17 cellular contexts compared by ENCODE assay signal in the genomic region with DNA sequence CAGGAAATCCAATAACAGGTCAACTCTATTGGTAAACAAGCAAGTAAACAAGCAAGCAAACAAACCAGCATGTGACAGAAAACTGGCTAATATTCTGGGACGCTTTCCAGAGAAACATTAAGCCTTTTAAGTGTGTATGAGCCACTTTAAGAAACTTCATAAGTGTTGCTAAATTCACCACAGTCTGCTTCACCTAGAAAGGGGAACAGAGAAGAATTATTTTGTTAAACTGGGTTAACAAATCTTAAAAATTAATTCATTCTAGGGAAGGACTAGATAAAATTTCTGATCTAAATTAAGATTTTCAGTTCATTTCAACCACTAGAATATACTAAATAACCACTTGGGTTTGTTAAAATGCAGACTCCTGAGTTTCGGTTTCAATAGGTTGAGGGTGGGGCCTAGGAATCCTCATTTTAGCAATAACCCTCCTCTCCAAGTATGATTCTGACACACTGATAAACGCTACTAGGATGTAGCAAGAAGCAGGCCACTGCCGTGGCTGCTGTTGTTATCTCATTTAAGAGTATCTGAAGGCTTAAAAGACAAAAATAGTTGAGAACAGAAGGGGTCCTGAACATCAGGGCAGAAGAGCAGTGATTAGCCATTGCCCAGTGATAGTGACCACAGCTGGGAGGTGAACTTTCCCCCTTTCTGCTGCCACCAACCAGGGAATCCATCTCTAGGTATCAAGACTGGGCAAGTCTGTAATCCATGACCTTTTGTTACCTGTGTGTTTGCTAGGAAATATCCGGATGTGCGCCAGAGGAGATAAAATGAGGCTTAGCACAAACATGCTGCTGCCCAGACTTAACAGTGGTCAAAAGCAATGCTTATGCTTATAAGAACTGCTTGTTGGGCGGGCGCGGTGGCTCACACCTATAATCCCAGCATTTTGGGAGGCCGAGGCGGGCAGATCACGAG. TPM values are rescaled to one million over a fixed set of nuclear protein-coding genes. Genes with fewer than 3 reads are reported as not detected.
DNase-seq lines count a peak whose midpoint lies in the region; ATAC-seq and TF ChIP-seq lines count a peak whose summit lies in the region.
"Had no signal": no experiment of that assay in that cellular context is flagged by ENCODE, and none has a peak within 500 bp of the region (broad histone marks: within the 10 kb centered on the region; RNA-seq: fewer than 3 reads in every experiment).

No MANE protein-coding gene starts in this region.

- H3K4me1 ChIP-seq in SJCRH30, result no peaks in the 10 kb centered on the region
- H3K4me1 ChIP-seq: pancreas had no signal

- peak overlapping the region; percentile 73 for H3K27ac Mint-ChIP-seq in activated T-cell treated with anti-CD3 and anti-CD28 coated beads, Interleukin-2, amount 50 U/mL, for 72 hours
- H3K27ac Mint-ChIP-seq in activated CD8-positive, alpha-beta T cell treated with anti-CD3 and anti-CD28 coated beads for 36 hours, result peak overlapping the region; percentile 2
- peak overlapping the region; percentile 53 for H3K27ac Mint-ChIP-seq in stimulated activated effector memory CD8-positive, alpha-beta T cell treated with anti-CD3 and anti-CD28 coated beads, Interleukin-12 subunit alpha, Interleukin-12 subunit beta, amount 100 ng/mL, for 72 hours
- H3K27ac Mint-ChIP-seq: WTC11 had no signal

- peaks cover 48% of the 10 kb centered on the region for H3K4me1 Mint-ChIP-seq in activated T-cell treated with anti-CD3 and anti-CD28 coated beads, Interleukin-2, amount 50 U/mL, for 72 hours (ENCODE audit: low read depth)
- H3K4me1 Mint-ChIP-seq in activated CD8-positive, alpha-beta T cell treated with anti-CD3 and anti-CD28 coated beads for 36 hours (ENCODE audit: low read depth), result peaks cover 28% of the 10 kb centered on the region
- peaks cover 55% of the 10 kb centered on the region for H3K4me1 Mint-ChIP-seq in stimulated activated effector memory CD8-positive, alpha-beta T cell treated with anti-CD3 and anti-CD28 coated beads, Interleukin-12 subunit alpha, Interleukin-12 subunit beta, amount 100 ng/mL, for 72 hours

- TF ChIP-seq CTCF in activated CD8-positive, alpha-beta T cell treated with anti-CD3 and anti-CD28 coated beads for 36 hours (IDR thresholded peaks at IDR 0.05), result no peak

- POLR2A ChIA-PET in activated CD8-positive, alpha-beta T cell treated with anti-CD3 and anti-CD28 coated beads for 36 hours (lab: Charles Lee), result no interaction called here

- no peaks in the 10 kb centered on the region for H3K36me3 ChIP-seq in SJCRH30

- intact Hi-C loops in activated CD8-positive, alpha-beta T cell treated with anti-CD3 and anti-CD28 coated beads for 36 hours (cut with micrococcal nuclease), result no loop called here

- no peaks in the 10 kb centered on the region; the same call in 1 of the 2 replicates for H3K27me3 ChIP-seq in SJCRH30
- H3K27me3 ChIP-seq: pancreas had no signal

- H3K4me3 Mint-ChIP-seq in activated T-cell treated with anti-CD3 and anti-CD28 coated beads, Interleukin-2, amount 50 U/mL, for 72 hours, result peak overlapping the region in 1 of 2 donors; percentile 54
- no peak overlapping the region for H3K4me3 Mint-ChIP-seq in activated CD8-positive, alpha-beta T cell treated with anti-CD3 and anti-CD28 coated beads for 36 hours
- H3K4me3 Mint-ChIP-seq in stimulated activated effector memory CD8-positive, alpha-beta T cell treated with anti-CD3 and anti-CD28 coated beads, Interleukin-12 subunit alpha, Interleukin-12 subunit beta, amount 100 ng/mL, for 72 hours, result peak overlapping the region; percentile 11
- H3K4me3 Mint-ChIP-seq: WTC11 had no signal

- CTCF ChIA-PET in activated CD8-positive, alpha-beta T cell treated with anti-CD3 and anti-CD28 coated beads for 36 hours (lab: Charles Lee), result interaction anchor here (0.7 to 7.6 kb wide), 16 partner anchors 9 to 475 kb away, joined by 3 to 94 read pairs (median 6); partner anchors contain the start of gene CREG1

- H3K4me3 ChIP-seq in SJCRH30, result no peak overlapping the region
- H3K4me3 ChIP-seq: pancreas had no signal

- no peaks in the 10 kb centered on the region for H3K9me3 ChIP-seq in SJCRH30 (replicated peaks)
- H3K9me3 ChIP-seq: pancreas had no signal

- peak; percentile 59 to 73 for ATAC-seq in activated T-cell treated with anti-CD3 and anti-CD28 coated beads, Interleukin-2, amount 50 U/mL, for 72 hours (replicated peaks in 1 of 2)
- ATAC-seq in activated CD8-positive, alpha-beta T cell treated with anti-CD3 and anti-CD28 coated beads for 36 hours, result peak; percentile 32
- ATAC-seq in stimulated activated effector memory CD8-positive, alpha-beta T cell treated with anti-CD3 and anti-CD28 coated beads, Interleukin-12 subunit alpha, Interleukin-12 subunit beta, amount 100 ng/mL, for 72 hours, result peak; percentile 83
- ATAC-seq in GM21381 (IDR thresholded peaks at IDR 0.05; ENCODE audit: unreplicated experiment), result no peak
- ATAC-seq: esophagus mucosa, WTC11 had no signal

- no peak overlapping the region for H3K27ac ChIP-seq in SJCRH30
- H3K27ac ChIP-seq: pancreas had no signal

- no peak for DNase-seq in activated T-cell treated with anti-CD3 and anti-CD28 coated beads, Interleukin-2, amount 50 U/mL, for 72 hours
- DNase-seq in activated T-cell treated with anti-CD3 and anti-CD28 coated beads, Interleukin-2, amount 50 U/mL, for 1 hour, result no peak
- DNase-seq in HT-29 (ENCODE audit: low spot score), result peak; percentile 26
- DNase-seq in activated CD8-positive, alpha-beta T cell treated with anti-CD3 and anti-CD28 coated beads for 36 hours, result no peak
- no peak for DNase-seq in stimulated activated effector memory CD8-positive, alpha-beta T cell treated with anti-CD3 and anti-CD28 coated beads, Interleukin-12 subunit alpha, Interleukin-12 subunit beta, amount 100 ng/mL, for 72 hours (ENCODE audit: low spot score in 2 of 2)
- no peak for DNase-seq in DMS 273 (lab: John Stamatoyannopoulos, UW; ENCODE audit: unreplicated experiment)
- no peak for DNase-seq in SJCRH30
- DNase-seq: activated gamma-delta T cell treated with Interleukin-2 at 50 U/mL for 16 hours, cerebellar nuclear complex, DND-41, hippocampal formation, mesenchymal stem cell, NCI-H446 treated with DMSO at 0.1 percent for 48 hours, pancreas had no signal

- no peaks in the 10 kb centered on the region for H3K9me3 Mint-ChIP-seq in activated T-cell treated with anti-CD3 and anti-CD28 coated beads, Interleukin-2, amount 50 U/mL, for 72 hours
- H3K9me3 Mint-ChIP-seq in activated CD8-positive, alpha-beta T cell treated with anti-CD3 and anti-CD28 coated beads for 36 hours, result no peaks in the 10 kb centered on the region
- no peaks in the 10 kb centered on the region for H3K9me3 Mint-ChIP-seq in stimulated activated effector memory CD8-positive, alpha-beta T cell treated with anti-CD3 and anti-CD28 coated beads, Interleukin-12 subunit alpha, Interleukin-12 subunit beta, amount 100 ng/mL, for 72 hours
- H3K9me3 Mint-ChIP-seq: WTC11 had no signal

- H3K27me3 Mint-ChIP-seq in activated T-cell treated with anti-CD3 and anti-CD28 coated beads, Interleukin-2, amount 50 U/mL, for 72 hours (ENCODE audit: low read depth), result no peaks in the 10 kb centered on the region
- H3K27me3 Mint-ChIP-seq in activated CD8-positive, alpha-beta T cell treated with anti-CD3 and anti-CD28 coated beads for 36 hours, result no peaks in the 10 kb centered on the region

- H3K36me3 Mint-ChIP-seq in activated T-cell treated with anti-CD3 and anti-CD28 coated beads, Interleukin-2, amount 50 U/mL, for 72 hours (ENCODE audit: insufficient read depth in 2 of 2), result no peaks in the 10 kb centered on the region
- peaks cover 5% of the 10 kb centered on the region for H3K36me3 Mint-ChIP-seq in activated CD8-positive, alpha-beta T cell treated with anti-CD3 and anti-CD28 coated beads for 36 hours (ENCODE audit: low read depth)
- H3K36me3 Mint-ChIP-seq in stimulated activated effector memory CD8-positive, alpha-beta T cell treated with anti-CD3 and anti-CD28 coated beads, Interleukin-12 subunit alpha, Interleukin-12 subunit beta, amount 100 ng/mL, for 72 hours, result peaks cover 24% of the 10 kb centered on the region

RNA-seq across cellular contexts. Expression of gene CREG1, which starts 11.2 kb away (rescaled TPM):
- total RNA-seq in activated T-cell treated with anti-CD3 and anti-CD28 coated beads, Interleukin-2, amount 50 U/mL, for 72 hours, result 1 to 10 TPM; 7.4 to 8.3 TPM
- total RNA-seq in HT-29 (2014; rRNA removed; shearing (Covaris generic)), result 27.4 and 31.9 TPM in 2 replicates
- total RNA-seq in activated CD8-positive, alpha-beta T cell treated with anti-CD3 and anti-CD28 coated beads for 36 hours, result 1 to 10 TPM; 9.7 to 10.0 TPM
- total RNA-seq in SJCRH30 (2014; rRNA removed; shearing (Covaris generic)), result 37.5 and 39.4 TPM in 2 replicates

RNA-seq across cellular contexts. Expression of gene CD247, which starts 24.0 kb away (rescaled TPM):
- 100 to 1,000 TPM; 160 to 178 TPM for total RNA-seq in activated T-cell treated with anti-CD3 and anti-CD28 coated beads, Interleukin-2, amount 50 U/mL, for 72 hours
- total RNA-seq in HT-29 (2014; rRNA removed; shearing (Covaris generic)), result not detected in 2 replicates
- total RNA-seq in activated CD8-positive, alpha-beta T cell treated with anti-CD3 and anti-CD28 coated beads for 36 hours, result 100 to 1,000 TPM; 224 to 229 TPM
- total RNA-seq in SJCRH30 (2014; rRNA removed; shearing (Covaris generic)), result 1.1 TPM in 2 replicates

Comparison
In these comparisons a context has a peak if more than half of its experiments do, and no peak if none do; other contexts are left out.
1. H3K27ac Mint-ChIP-seq: peak in every context shown above with its lines; median percentile 73 in activated T-cell treated with anti-CD3 and anti-CD28 coated beads, Interleukin-2, amount 50 U/mL, for 72 hours; 53 in stimulated activated effector memory CD8-positive, alpha-beta T cell treated with anti-CD3 and anti-CD28 coated beads, Interleukin-12 subunit alpha, Interleukin-12 subunit beta, amount 100 ng/mL, for 72 hours; 2 in activated CD8-positive, alpha-beta T cell treated with anti-CD3 and anti-CD28 coated beads for 36 hours.
2. RNA of gene CD247, which starts 24.0 kb away (total RNA-seq): 224 to 229 TPM in activated CD8-positive, alpha-beta T cell treated with anti-CD3 and anti-CD28 coated beads for 36 hours and 160 to 178 TPM in activated T-cell treated with anti-CD3 and anti-CD28 coated beads, Interleukin-2, amount 50 U/mL, for 72 hours; 1.1 TPM in SJCRH30 and not detected in HT-29; every median in the first group is over 10 times any median in the second.